In the genomic region with DNA sequence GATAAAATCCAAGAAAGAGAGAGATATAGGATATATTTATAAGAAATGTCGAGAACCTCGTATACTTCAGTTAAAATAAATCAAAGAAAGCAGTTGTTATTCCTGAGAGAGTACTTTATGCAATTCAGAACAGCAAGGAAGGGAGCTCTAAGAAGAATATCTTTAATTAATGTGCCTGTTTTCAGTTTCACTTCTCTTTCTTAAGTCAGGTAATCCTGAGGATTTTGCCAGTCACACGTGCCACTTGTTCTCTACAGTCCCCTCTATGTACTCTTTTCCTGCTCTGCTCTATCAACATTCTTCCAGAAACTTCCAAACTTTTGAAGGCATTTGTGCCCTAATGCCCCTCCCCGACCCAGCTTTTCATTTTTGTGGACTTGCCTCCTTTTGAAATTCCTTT, we compare ENCODE assay signal across 30 cellular contexts.
DNase-seq lines count a peak whose midpoint lies in the region; ATAC-seq lines count a peak whose summit lies in the region.
"Had no signal": no experiment of that assay in that cellular context is flagged by ENCODE, and none has a peak within 500 bp of the region (broad histone marks: within the 10 kb centered on the region; RNA-seq: fewer than 3 reads in every experiment).

No MANE protein-coding gene starts in this region.

- H3K9me3 ChIP-seq in CD8-positive, alpha-beta memory T cell (ENCODE audit: low read length) = no peaks in the 10 kb centered on the region
- H3K9me3 ChIP-seq: BE2C, pancreas, SJSA1, upper lobe of left lung had no signal

- ATAC-seq in effector memory CD8-positive, alpha-beta T cell (replicated peaks) = no peak
- ATAC-seq in GM18867 (IDR thresholded peaks at IDR 0.05; ENCODE audit: unreplicated experiment) = no peak
- ATAC-seq: activated T-cell treated with anti-CD3 and anti-CD28 coated beads, Interleukin-2, amount 50 U/mL, for 72 hours; pancreas; stimulated activated memory B cell treated with anti-CD40 and anti-IgM and Interleukin-4, amounts not matched to agents 10 μg/mL and 1 μg/mL and 100 μg/mL, for 72 hours had no signal

- CTCF ChIA-PET in CD8-positive, alpha-beta memory T cell (lab: Charles Lee) = no interaction called here

- H3K36me3 ChIP-seq in CD8-positive, alpha-beta memory T cell (ENCODE audit: insufficient read depth, low read length) = no peaks in the 10 kb centered on the region
- H3K36me3 ChIP-seq: BE2C, breast epithelium, MG63, pancreas had no signal

- POLR2A ChIA-PET in CD8-positive, alpha-beta memory T cell (lab: Charles Lee) = no interaction called here

- peaks cover 16 to 32% (median 24%) of the 10 kb centered on the region in 3 donors for H3K4me1 Mint-ChIP-seq in CD8-positive, alpha-beta memory T cell
- H3K4me1 Mint-ChIP-seq in effector memory CD8-positive, alpha-beta T cell (ENCODE audit: low read depth in 2 of 2) = peaks cover 6 to 20% of the 10 kb centered on the region in 2 donors
- H3K4me1 Mint-ChIP-seq: neural progenitor cell had no signal

- no peaks in the 10 kb centered on the region for H3K27me3 Mint-ChIP-seq in CD8-positive, alpha-beta memory T cell
- no peaks in the 10 kb centered on the region for H3K27me3 Mint-ChIP-seq in effector memory CD8-positive, alpha-beta T cell
- H3K27me3 Mint-ChIP-seq: activated CD4-positive, alpha-beta T cell treated with anti-CD3 and anti-CD28 coated beads, Interleukin-2, amount 10 ng/mL, durations not matched to agents 7 days and 5 days; activated naive CD4-positive, alpha-beta T cell treated with anti-CD3 and anti-CD28 coated beads, Interleukin-2, amount 10 ng/mL, durations not matched to agents 7 days and 5 days; stimulated activated memory B cell treated with anti-CD40 and anti-IgM and Interleukin-4, amounts not matched to agents 10 μg/mL and 1 μg/mL and 100 μg/mL, for 72 hours had no signal

- no peak overlapping the region for H3K27ac ChIP-seq in CD8-positive, alpha-beta memory T cell (ENCODE audit: low read depth, low read length)
- H3K27ac ChIP-seq: breast epithelium, HL-60, neural progenitor cell, pancreas, RWPE1, SJSA1, upper lobe of left lung, WERI-Rb-1 had no signal

- no peak overlapping the region for H3K4me3 ChIP-seq in CD8-positive, alpha-beta memory T cell (ENCODE audit: low read length)
- H3K4me3 ChIP-seq: breast epithelium, MG63, neural progenitor cell, pancreas, SJSA1, upper lobe of left lung had no signal

- H3K36me3 Mint-ChIP-seq in CD8-positive, alpha-beta memory T cell = peaks cover 14 to 57% (median 19%) of the 10 kb centered on the region in 3 donors
- no peaks in the 10 kb centered on the region for H3K36me3 Mint-ChIP-seq in effector memory CD8-positive, alpha-beta T cell (ENCODE audit: insufficient read depth)

- DNase-seq in CD8-positive, alpha-beta memory T cell = no peak
- DNase-seq in GM19238 (ENCODE audit: insufficient read length, low spot score) (peak; percentile 2), NOMO-1 treated with dmso at 0.1 percent for 144 hours (lab: John Stamatoyannopoulos, UW; ENCODE audit: unreplicated experiment) (peak; percentile 25), mucosa of gallbladder (ENCODE audit: low spot score) (no peak), DMS79 (lab: John Stamatoyannopoulos, UW) (no peak)
- DNase-seq in effector memory CD8-positive, alpha-beta T cell = no peak
- DNase-seq in activated CD4-positive, alpha-beta T cell treated with anti-CD3 and anti-CD28 coated beads for 4 hours = no peak
- DNase-seq: ACHN; activated CD4-positive, alpha-beta T cell treated with anti-CD3 and anti-CD28 coated beads, Interleukin-2, amount 10 ng/mL, durations not matched to agents 7 days and 5 days; activated naive CD4-positive, alpha-beta T cell treated with anti-CD3 and anti-CD28 coated beads, Interleukin-2, amount 10 ng/mL, durations not matched to agents 7 days and 5 days; activated T-cell treated with anti-CD3 and anti-CD28 coated beads, Interleukin-2, amount 50 U/mL, for 72 hours; anterior cingulate cortex; BE2C; KG1; MG63; NCI-H1436 treated with DMSO at 0.1 percent for 48 hours; NCI-H2081 treated with DMSO at 0.1 percent for 48 hours; NCI-H345; pancreas; substantia nigra; T1000; upper lobe of left lung; WERI-Rb-1 had no signal

- H3K27me3 ChIP-seq in CD8-positive, alpha-beta memory T cell (ENCODE audit: insufficient read depth, low read length, poor library complexity, severe bottlenecking) = no peaks in the 10 kb centered on the region
- H3K27me3 ChIP-seq: BE2C, breast epithelium, MG63, neural progenitor cell, pancreas, SJSA1, upper lobe of left lung had no signal

- H3K27ac Mint-ChIP-seq in CD8-positive, alpha-beta memory T cell = peak overlapping the region in 5 of 8 donors; percentile 38 to 90 (median 69)
- H3K27ac Mint-ChIP-seq in effector memory CD8-positive, alpha-beta T cell = peak overlapping the region; percentile 21 to 44
- H3K27ac Mint-ChIP-seq: activated CD4-positive, alpha-beta T cell treated with anti-CD3 and anti-CD28 coated beads, Interleukin-2, amount 10 ng/mL, durations not matched to agents 7 days and 5 days; activated naive CD4-positive, alpha-beta T cell treated with anti-CD3 and anti-CD28 coated beads, Interleukin-2, amount 10 ng/mL, durations not matched to agents 7 days and 5 days; neural progenitor cell; stimulated activated memory B cell treated with anti-CD40 and anti-IgM and Interleukin-4, amounts not matched to agents 10 μg/mL and 1 μg/mL and 100 μg/mL, for 72 hours had no signal

- no peak overlapping the region for H3K4me3 Mint-ChIP-seq in CD8-positive, alpha-beta memory T cell
- H3K4me3 Mint-ChIP-seq in effector memory CD8-positive, alpha-beta T cell = no peak overlapping the region
- H3K4me3 Mint-ChIP-seq: activated CD4-positive, alpha-beta T cell treated with anti-CD3 and anti-CD28 coated beads, Interleukin-2, amount 10 ng/mL, durations not matched to agents 7 days and 5 days; activated naive CD4-positive, alpha-beta T cell treated with anti-CD3 and anti-CD28 coated beads, Interleukin-2, amount 10 ng/mL, durations not matched to agents 7 days and 5 days; activated T-cell treated with anti-CD3 and anti-CD28 coated beads, Interleukin-2, amount 50 U/mL, for 72 hours; neural progenitor cell; stimulated activated memory B cell treated with anti-CD40 and anti-IgM and Interleukin-4, amounts not matched to agents 10 μg/mL and 1 μg/mL and 100 μg/mL, for 72 hours had no signal

- H3K4me1 ChIP-seq in CD8-positive, alpha-beta memory T cell (ENCODE audit: insufficient read depth, low read length) = no peaks in the 10 kb centered on the region
- H3K4me1 ChIP-seq: BE2C, breast epithelium, pancreas, SJSA1, upper lobe of left lung had no signal

- H3K9me3 Mint-ChIP-seq in CD8-positive, alpha-beta memory T cell = peaks cover 0 to 2% (median 0%) of the 10 kb centered on the region in 5 donors
- no peaks in the 10 kb centered on the region for H3K9me3 Mint-ChIP-seq in effector memory CD8-positive, alpha-beta T cell
- H3K9me3 Mint-ChIP-seq: activated naive CD4-positive, alpha-beta T cell treated with anti-CD3 and anti-CD28 coated beads, Interleukin-2, amount 10 ng/mL, durations not matched to agents 7 days and 5 days; activated T-cell treated with anti-CD3 and anti-CD28 coated beads, Interleukin-2, amount 50 U/mL, for 72 hours; stimulated activated memory B cell treated with anti-CD40 and anti-IgM and Interleukin-4, amounts not matched to agents 10 μg/mL and 1 μg/mL and 100 μg/mL, for 72 hours had no signal

Comparison
In these comparisons a context has a peak if more than half of its experiments do, and no peak if none do; other contexts are left out.
1. DNase-seq: peak in GM19238 (single experiment) and NOMO-1 treated with dmso at 0.1 percent for 144 hours (single experiment); none in CD8-positive, alpha-beta memory T cell (0 of 5), effector memory CD8-positive, alpha-beta T cell (0 of 3), mucosa of gallbladder (single experiment), DMS79 (single experiment) and activated CD4-positive, alpha-beta T cell treated with anti-CD3 and anti-CD28 coated beads for 4 hours (0 of 2).